26 cellular contexts compared by ENCODE assay signal in genomic region chr10:48377751-48378585, GRCh38.
DNase-seq lines count a peak whose midpoint lies in the region; ATAC-seq, FAIRE-seq and TF ChIP-seq lines count a peak whose summit lies in the region.
"Had no signal": no experiment of that assay in that cellular context is flagged by ENCODE, and none has a peak within 500 bp of the region (broad histone marks: within the 10 kb centered on the region; RNA-seq: fewer than 3 reads in every experiment).

No MANE protein-coding gene starts in this region.

- in situ Hi-C loops in K562 (cut with MboI) = no loop called here

- 54% methylated on average over 2 of the region's 2 CpGs for WGBS in K562 (ENCODE audit: insufficient coverage, low coverage, missing lambda C conversion rate)
- 93 to 96% methylated on average over 2 of the region's 2 CpGs for WGBS in thyroid gland, 2 donors

- H3K79me2 ChIP-seq in K562 (ENCODE audit: control insufficient read depth, insufficient read depth, low read length) = peaks cover 5% of the 10 kb centered on the region; the same call in 1 of the 3 replicates

- ATAC-seq in K562 (no peak), GM18873 (IDR thresholded peaks at IDR 0.05; ENCODE audit: low FRiP score, unreplicated experiment) (no peak), HG02938 (IDR thresholded peaks at IDR 0.05; ENCODE audit: unreplicated experiment) (no peak)
- ATAC-seq: activated naive CD8-positive, alpha-beta T cell treated with anti-CD3 and anti-CD28 coated beads, Interleukin-2, amount 50 U/mL, for 24 hours; heart left ventricle; stimulated activated naive B cell treated with anti-CD40 and anti-IgM and Interleukin-4, amounts not matched to agents 10 μg/mL and 1 μg/mL and 100 μg/mL, for 72 hours had no signal

- TF ChIP-seq RAD21 in K562 (CRISPR knock-in tag; conservative IDR thresholded peaks at IDR 0.05 in 1 of 2, IDR thresholded peaks at IDR 0.05 in 1 of 2) = no peak

- BruUV-seq in K562 (replicated peaks; lab: Mats Ljungman, UMichigan) = no TSS peak

- no peak overlapping the region for H3K4me2 ChIP-seq in K562 (ENCODE audit: insufficient read depth, low read length)

- H3K9me3 ChIP-seq in K562 (replicated peaks; ENCODE audit: control insufficient read depth, insufficient read depth, low read depth, low read length) (peaks cover 6% of the 10 kb centered on the region; the same call in 1 of the 2 replicates), kidney (ENCODE audit: control insufficient read depth in 1 of 2, low read length in 2 of 2) (peaks cover 3 to 10% of the 10 kb centered on the region in 2 donors), thyroid gland (no peaks in the 10 kb centered on the region)
- H3K9me3 ChIP-seq: neutrophil had no signal

- H3K36me3 ChIP-seq in K562 (ENCODE audit: control insufficient read depth, insufficient read depth, low read length) (peaks cover 3% of the 10 kb centered on the region; the same call in 1 of the 3 replicates), kidney (ENCODE audit: control insufficient read depth in 1 of 2, insufficient read depth in 2 of 2, low read length in 2 of 2) (no peaks in the 10 kb centered on the region), thyroid gland (no peaks in the 10 kb centered on the region)
- H3K36me3 ChIP-seq: heart left ventricle, lower lobe of right lung, MG63, neutrophil, Peyer's patch, uterus had no signal

- H4K20me1 ChIP-seq in K562 (replicated peaks; ENCODE audit: control insufficient read depth, insufficient read depth, low read length) = no peaks in the 10 kb centered on the region

- H3K9me1 ChIP-seq in K562 (ENCODE audit: control insufficient read depth, insufficient read depth, low read length) = no peaks in the 10 kb centered on the region

- CTCF ChIA-PET in K562 (lab: Yijun Ruan, JAX; ENCODE audit: low intra/inter-chr PET ratio) = no interaction called here

- H3K4me1 ChIP-seq in K562 (replicated peaks in 1 of 2; ENCODE audit: control insufficient read depth in 2 of 2, insufficient read depth in 2 of 2, low read length in 2 of 2) (peaks cover 0 to 1% of the 10 kb centered on the region in 2 experiments; a peak in 1 of 5 replicates), kidney (ENCODE audit: control insufficient read depth in 1 of 2, insufficient read depth in 1 of 2, low read depth in 1 of 2, low read length in 2 of 2) (peaks cover 0 to 2% of the 10 kb centered on the region in 2 donors), thyroid gland (peaks cover under 1 to 1% of the 10 kb centered on the region in 2 donors)
- H3K4me1 ChIP-seq: lower lobe of right lung, Peyer's patch, uterus had no signal

- intact Hi-C loops in K562 (cut with micrococcal nuclease) (no loop called here), kidney (cut with DNase I) (no loop called here), thyroid gland (cut with DNase I) (no loop called here)

- H3K27me3 ChIP-seq in K562 (ENCODE audit: control insufficient read depth in 2 of 2, insufficient read depth in 2 of 2, low read length in 2 of 2) (no peaks in the 10 kb centered on the region), thyroid gland (no peaks in the 10 kb centered on the region)
- H3K27me3 ChIP-seq: heart left ventricle, MG63, neutrophil, Peyer's patch, uterus had no signal

- DNase-seq in HK-2 (ENCODE audit: unreplicated experiment) (peak; percentile 22), K562 (ENCODE audit: extremely low read depth in 1 of 4, low spot score in 3 of 4) (no peak), kidney (no peak), thyroid gland (no peak), NCI-H146 (lab: John Stamatoyannopoulos, UW) (no peak)
- DNase-seq: activated CD4-positive, alpha-beta T cell treated with anti-CD3 and anti-CD28 coated beads, Interleukin-2, amount 50 U/mL, for 48 hours; activated CD4-positive, CD25-positive, alpha-beta regulatory T cell; activated effector memory CD4-positive, alpha-beta T cell treated with anti-CD3 and anti-CD28 coated beads, Interleukin-2, amount 50 U/mL, for 16 hours; activated naive CD8-positive, alpha-beta T cell treated with anti-CD3 and anti-CD28 coated beads, Interleukin-2, amount 50 U/mL, for 24 hours; CD4-positive, alpha-beta T cell; DMS53; effector memory CD4-positive, alpha-beta T cell; heart left ventricle; lower lobe of right lung; MG63; NCI-H1436 treated with DMSO at 0.1 percent for 48 hours; NCI-H510A; Peyer's patch; stimulated activated CD4-positive, alpha-beta T cell treated with anti-CD3 and anti-CD28 coated beads, Interleukin-2, amount 100 ng/mL, for 48 hours; stimulated activated naive B cell treated with anti-CD40 and anti-IgM and Interleukin-4, amounts not matched to agents 10 μg/mL and 1 μg/mL and 100 μg/mL, for 72 hours; uterus had no signal

- H3K9ac ChIP-seq in K562 (ENCODE audit: insufficient read depth in 1 of 2, low read depth in 2 of 2, low read length in 2 of 2) (no peak overlapping the region), kidney (ENCODE audit: low read length in 2 of 2) (no peak overlapping the region)

- POLR2A ChIA-PET in K562 (lab: Yijun Ruan, JAX) = no interaction called here

- no peak overlapping the region for H3K4me3 ChIP-seq in K562
- no peak overlapping the region for H3K4me3 ChIP-seq in kidney (ENCODE audit: low read length in 2 of 2)
- H3K4me3 ChIP-seq in thyroid gland (replicated peaks in 1 of 3) = no peak overlapping the region
- H3K4me3 ChIP-seq: heart left ventricle, lower lobe of right lung, MG63, Peyer's patch, SK-N-MC, uterus had no signal

- TF ChIP-seq CTCF in K562 (IDR thresholded peaks at IDR 0.05 in 2 of 3, conservative IDR thresholded peaks at IDR 0.05 in 1 of 3; ENCODE audit: insufficient read depth in 2 of 3, low read depth in 1 of 3, low read length in 3 of 3) (no peak), kidney (IDR thresholded peaks at IDR 0.05; ENCODE audit: borderline replicate concordance, extremely low read depth, insufficient read depth) (no peak), thyroid gland (IDR thresholded peaks at IDR 0.05) (no peak)

- no peak for TF ChIP-seq POLR2A in K562 (conservative IDR thresholded peaks at IDR 0.05)
- no peak for TF ChIP-seq POLR2A in thyroid gland (IDR thresholded peaks at IDR 0.05)

- no peak for TF ChIP-seq EP300 in K562 (IDR thresholded peaks at IDR 0.05; ENCODE audit: low read length)

- FAIRE-seq in K562 (lab: Jason Lieb, UNC) (no peak), kidney (lab: Jason Lieb, UNC) (peak; percentile 3)

- no peak overlapping the region for H3K27ac ChIP-seq in K562 (ENCODE audit: extremely low read depth, low read depth, low read length)
- no peak overlapping the region for H3K27ac ChIP-seq in kidney (ENCODE audit: low read depth in 2 of 2, low read length in 2 of 2)
- peak overlapping the region in 2 of 3 donors; percentile 25 to 67 for H3K27ac ChIP-seq in thyroid gland
- H3K27ac ChIP-seq: heart left ventricle, HL-60, lower lobe of right lung, neutrophil, Peyer's patch, SK-N-MC, uterus had no signal

- H2AFZ ChIP-seq in K562 (ENCODE audit: low read depth, low read length) = no peak overlapping the region

TF ChIP-seq in K562, 482 proteins besides CTCF, POLR2A, EP300 and RAD21:
- TF ChIP-seq KDM1A (IDR thresholded peaks at IDR 0.05) = peak; percentile 50 to 52; a peak in 3 of 4 replicates
- TF ChIP-seq, protein P1, sequence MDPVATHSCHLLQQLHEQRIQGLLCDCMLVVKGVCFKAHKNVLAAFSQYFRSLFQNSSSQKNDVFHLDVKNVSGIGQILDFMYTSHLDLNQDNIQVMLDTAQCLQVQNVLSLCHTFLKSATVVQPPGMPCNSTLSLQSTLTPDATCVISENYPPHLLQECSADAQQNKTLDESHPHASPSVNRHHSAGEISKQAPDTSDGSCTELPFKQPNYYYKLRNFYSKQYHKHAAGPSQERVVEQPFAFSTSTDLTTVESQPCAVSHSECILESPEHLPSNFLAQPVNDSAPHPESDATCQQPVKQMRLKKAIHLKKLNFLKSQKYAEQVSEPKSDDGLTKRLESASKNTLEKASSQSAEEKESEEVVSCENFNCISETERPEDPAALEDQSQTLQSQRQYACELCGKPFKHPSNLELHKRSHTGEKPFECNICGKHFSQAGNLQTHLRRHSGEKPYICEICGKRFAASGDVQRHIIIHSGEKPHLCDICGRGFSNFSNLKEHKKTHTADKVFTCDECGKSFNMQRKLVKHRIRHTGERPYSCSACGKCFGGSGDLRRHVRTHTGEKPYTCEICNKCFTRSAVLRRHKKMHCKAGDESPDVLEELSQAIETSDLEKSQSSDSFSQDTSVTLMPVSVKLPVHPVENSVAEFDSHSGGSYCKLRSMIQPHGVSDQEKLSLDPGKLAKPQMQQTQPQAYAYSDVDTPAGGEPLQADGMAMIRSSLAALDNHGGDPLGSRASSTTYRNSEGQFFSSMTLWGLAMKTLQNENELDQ (CRISPR knock-in tag; IDR thresholded peaks at IDR 0.05; ENCODE audit: borderline replicate concordance) = no peak
TF ChIP-seq in K562: peak in this region for 1.

Comparison
In these comparisons a context has a peak if more than half of its experiments do, and no peak if none do; other contexts are left out.
1. H3K27ac ChIP-seq: peak in thyroid gland (2 of 3); none in K562 (single experiment) and kidney (0 of 2).